ENCODE assay signal across 14 cellular contexts in genomic region chr11:45213316-45213665, GRCh38.
DNase-seq lines count a peak whose midpoint lies in the region; TF ChIP-seq lines count a peak whose summit lies in the region.
"Had no signal": no experiment of that assay in that cellular context is flagged by ENCODE, and none has a peak within 500 bp of the region (broad histone marks: within the 10 kb centered on the region; RNA-seq: fewer than 3 reads in every experiment).

No MANE protein-coding gene starts in this region.

- no peak overlapping the region for H3K4me3 ChIP-seq in BLaER1
- H3K4me3 ChIP-seq in stomach smooth muscle (ENCODE audit: low read length in 2 of 2): no peak overlapping the region
- H3K4me3 ChIP-seq in stomach: no peak overlapping the region
- H3K4me3 ChIP-seq: A549, HAP-1 had no signal

- no peak for TF ChIP-seq POLR2A in stomach (IDR thresholded peaks at IDR 0.05)

- no peaks in the 10 kb centered on the region for H3K27me3 ChIP-seq in BLaER1
- no peaks in the 10 kb centered on the region for H3K27me3 ChIP-seq in stomach smooth muscle (ENCODE audit: control insufficient read depth in 1 of 2, insufficient read depth in 2 of 2, low read length in 2 of 2)
- no peaks in the 10 kb centered on the region for H3K27me3 ChIP-seq in stomach
- H3K27me3 ChIP-seq: BE2C had no signal

- peaks cover 10% of the 10 kb centered on the region; the same call in 1 of the 2 replicates for H4K20me1 ChIP-seq in BLaER1

- TF ChIP-seq EP300 in stomach (IDR thresholded peaks at IDR 0.05): no peak

- DNase-seq in mesenteric fat pad (ENCODE audit: low spot score) (peak; percentile 74), stomach (no peak), NCI-H1092 treated with DMSO at 0.1 percent for 48 hours (lab: John Stamatoyannopoulos, UW) (no peak), DMS79 treated with DMSO at 0.1 percent for 48 hours (lab: John Stamatoyannopoulos, UW) (no peak)
- DNase-seq: BE2C; Caco-2; CD8-positive, alpha-beta memory T cell; GOT3; IMR-90 had no signal

- peaks cover 11% of the 10 kb centered on the region; the same call in 1 of the 2 replicates for H3K36me3 ChIP-seq in BLaER1
- H3K36me3 ChIP-seq in stomach smooth muscle (ENCODE audit: control insufficient read depth in 2 of 2, insufficient read depth in 2 of 2, low read length in 2 of 2): peaks cover 0 to 9% of the 10 kb centered on the region in 2 donors
- H3K36me3 ChIP-seq in stomach: peaks cover 12 to 31% (median 27%) of the 10 kb centered on the region in 4 donors
- H3K36me3 ChIP-seq: BE2C, HAP-1 had no signal

- intact Hi-C loops in stomach (cut with DNase I; ENCODE audit: low total_unique reads): no loop called here

- H3K9me3 ChIP-seq in BLaER1 (no peaks in the 10 kb centered on the region), stomach smooth muscle (ENCODE audit: control insufficient read depth in 2 of 2, low read length in 2 of 2) (no peaks in the 10 kb centered on the region), stomach (no peaks in the 10 kb centered on the region)
- H3K9me3 ChIP-seq: A549, BE2C, Caco-2, HAP-1 had no signal

- no peak overlapping the region for H3K4me2 ChIP-seq in BLaER1
- H3K4me2 ChIP-seq: A549 had no signal

- H3K9ac ChIP-seq in BLaER1 (no peak overlapping the region), stomach smooth muscle (ENCODE audit: low read length in 2 of 2) (no peak overlapping the region)

- TF ChIP-seq CTCF in LNCAP (IDR thresholded peaks at IDR 0.05) (0 out of 2 replicates have a peak, but pooled peaks have one; percentile 4), stomach (IDR thresholded peaks at IDR 0.05) (no peak)

- 0 out of 2 replicates have a peak overlapping the region, but pooled peaks have one; percentile 21 for H3K27ac ChIP-seq in BLaER1
- peak overlapping the region; percentile 31 for H3K27ac ChIP-seq in stomach smooth muscle (ENCODE audit: low read length)
- no peak overlapping the region for H3K27ac ChIP-seq in stomach
- H3K27ac ChIP-seq: A549 had no signal

- H3K4me1 ChIP-seq in BLaER1 (peaks cover 73% of the 10 kb centered on the region), stomach smooth muscle (ENCODE audit: control insufficient read depth, insufficient read depth, low read length) (peaks cover 44% of the 10 kb centered on the region), stomach (peaks cover 18 to 38% (median 31%) of the 10 kb centered on the region in 4 donors)
- H3K4me1 ChIP-seq: A549, BE2C had no signal

- WGBS in stomach, 5 donors: 86 to 95% (median 91%) methylated on average over 12 of the region's 12 CpGs

Comparison
In these comparisons a context has a peak if more than half of its experiments do, and no peak if none do; other contexts are left out.
1. H3K27ac ChIP-seq: peak in BLaER1 (single experiment) and stomach smooth muscle (single experiment); none in stomach (0 of 5).